In genomic region chr5:177507165-177507564, GRCh38 we compare ENCODE assay signal across 11 cellular contexts. TPM values are rescaled to one million over a fixed set of nuclear protein-coding genes. Genes with fewer than 3 reads are reported as not detected.
A peak's percentile ranks its signal among the peaks of the same experiment; 100 is the strongest.
DNase-seq lines count a peak whose midpoint lies in the region; ATAC-seq and TF ChIP-seq lines count a peak whose summit lies in the region.
"Had no signal": no experiment of that assay in that cellular context is flagged by ENCODE, and none has a peak within 500 bp of the region (broad histone marks: within the 10 kb centered on the region; RNA-seq: fewer than 3 reads in every experiment).

No MANE protein-coding gene starts in this region.

- peak overlapping the region; percentile 8 for H3K27ac Mint-ChIP-seq in activated naive CD8-positive, alpha-beta T cell treated with anti-CD3 and anti-CD28 coated beads, Interleukin-2, amount 50 U/mL, for 24 hours
- H3K27ac Mint-ChIP-seq in activated naive CD8-positive, alpha-beta T cell treated with anti-CD3 and anti-CD28 coated beads for 36 hours = no peak overlapping the region
- no peak overlapping the region for H3K27ac Mint-ChIP-seq in endodermal cell
- peak overlapping the region; percentile 1 for H3K27ac Mint-ChIP-seq in stimulated activated effector memory CD8-positive, alpha-beta T cell treated with anti-CD3 and anti-CD28 coated beads, Interleukin-12 subunit alpha, Interleukin-12 subunit beta, amount 100 ng/mL, for 72 hours

- H3K36me3 Mint-ChIP-seq in activated naive CD8-positive, alpha-beta T cell treated with anti-CD3 and anti-CD28 coated beads, Interleukin-2, amount 50 U/mL, for 24 hours (ENCODE audit: low read depth) = peaks cover 13% of the 10 kb centered on the region
- H3K36me3 Mint-ChIP-seq in activated naive CD8-positive, alpha-beta T cell treated with anti-CD3 and anti-CD28 coated beads for 36 hours = peaks cover 15% of the 10 kb centered on the region
- H3K36me3 Mint-ChIP-seq in endodermal cell (ENCODE audit: low read depth) = peaks cover 22% of the 10 kb centered on the region
- peaks cover 33% of the 10 kb centered on the region for H3K36me3 Mint-ChIP-seq in stimulated activated effector memory CD8-positive, alpha-beta T cell treated with anti-CD3 and anti-CD28 coated beads, Interleukin-12 subunit alpha, Interleukin-12 subunit beta, amount 100 ng/mL, for 72 hours

- no peak overlapping the region for H3K4me3 Mint-ChIP-seq in activated naive CD8-positive, alpha-beta T cell treated with anti-CD3 and anti-CD28 coated beads, Interleukin-2, amount 50 U/mL, for 24 hours
- H3K4me3 Mint-ChIP-seq in activated naive CD8-positive, alpha-beta T cell treated with anti-CD3 and anti-CD28 coated beads for 36 hours = no peak overlapping the region
- H3K4me3 Mint-ChIP-seq in endodermal cell = no peak overlapping the region
- H3K4me3 Mint-ChIP-seq in stimulated activated effector memory CD8-positive, alpha-beta T cell treated with anti-CD3 and anti-CD28 coated beads, Interleukin-12 subunit alpha, Interleukin-12 subunit beta, amount 100 ng/mL, for 72 hours = no peak overlapping the region
- H3K4me3 Mint-ChIP-seq: central memory CD8-positive, alpha-beta T cell had no signal

- intact Hi-C loops in body of pancreas (cut with DNase I) = no loop called here

- no peak overlapping the region for H2AFZ ChIP-seq in OCI-LY3 (ENCODE audit: low read depth, low read length)

- no peaks in the 10 kb centered on the region; the same call in 1 of the 2 replicates for H3K9me3 ChIP-seq in OCI-LY3 (ENCODE audit: insufficient read depth, low read length)
- no peaks in the 10 kb centered on the region for H3K9me3 ChIP-seq in endodermal cell (ENCODE audit: control insufficient read depth, low read length)
- no peaks in the 10 kb centered on the region for H3K9me3 ChIP-seq in body of pancreas
- H3K9me3 ChIP-seq: suprapubic skin had no signal

- no peaks in the 10 kb centered on the region for H3K9me3 Mint-ChIP-seq in activated naive CD8-positive, alpha-beta T cell treated with anti-CD3 and anti-CD28 coated beads, Interleukin-2, amount 50 U/mL, for 24 hours
- H3K9me3 Mint-ChIP-seq in activated naive CD8-positive, alpha-beta T cell treated with anti-CD3 and anti-CD28 coated beads for 36 hours = no peaks in the 10 kb centered on the region
- H3K9me3 Mint-ChIP-seq in endodermal cell = no peaks in the 10 kb centered on the region
- H3K9me3 Mint-ChIP-seq in stimulated activated effector memory CD8-positive, alpha-beta T cell treated with anti-CD3 and anti-CD28 coated beads, Interleukin-12 subunit alpha, Interleukin-12 subunit beta, amount 100 ng/mL, for 72 hours = no peaks in the 10 kb centered on the region
- H3K9me3 Mint-ChIP-seq: central memory CD8-positive, alpha-beta T cell had no signal

- H3K4me1 Mint-ChIP-seq in activated naive CD8-positive, alpha-beta T cell treated with anti-CD3 and anti-CD28 coated beads, Interleukin-2, amount 50 U/mL, for 24 hours = peaks cover 24% of the 10 kb centered on the region
- peaks cover 16% of the 10 kb centered on the region for H3K4me1 Mint-ChIP-seq in activated naive CD8-positive, alpha-beta T cell treated with anti-CD3 and anti-CD28 coated beads for 36 hours
- H3K4me1 Mint-ChIP-seq in endodermal cell = peaks cover 5% of the 10 kb centered on the region
- H3K4me1 Mint-ChIP-seq in stimulated activated effector memory CD8-positive, alpha-beta T cell treated with anti-CD3 and anti-CD28 coated beads, Interleukin-12 subunit alpha, Interleukin-12 subunit beta, amount 100 ng/mL, for 72 hours = peaks cover 15% of the 10 kb centered on the region

- peak; percentile 16; the same call in 1 of the 2 replicates for TF ChIP-seq CTCF in OCI-LY3 (IDR thresholded peaks at IDR 0.05; ENCODE audit: low read depth, low read length)
- TF ChIP-seq CTCF in endodermal cell (conservative IDR thresholded peaks at IDR 0.05) = peak; percentile 57
- peak in 1 of 7 experiments; percentile 8 for TF ChIP-seq CTCF in body of pancreas (IDR thresholded peaks at IDR 0.05)

- H3K27me3 Mint-ChIP-seq in activated naive CD8-positive, alpha-beta T cell treated with anti-CD3 and anti-CD28 coated beads, Interleukin-2, amount 50 U/mL, for 24 hours = no peaks in the 10 kb centered on the region
- H3K27me3 Mint-ChIP-seq in activated naive CD8-positive, alpha-beta T cell treated with anti-CD3 and anti-CD28 coated beads for 36 hours = no peaks in the 10 kb centered on the region
- H3K27me3 Mint-ChIP-seq in endodermal cell (ENCODE audit: insufficient read depth) = no peaks in the 10 kb centered on the region
- H3K27me3 Mint-ChIP-seq: central memory CD8-positive, alpha-beta T cell had no signal

- TF ChIP-seq POLR2A in body of pancreas (IDR thresholded peaks at IDR 0.05) = no peak

- no peak overlapping the region for H3K4me2 ChIP-seq in OCI-LY3 (ENCODE audit: low read length)

- WGBS in endodermal cell (ENCODE audit: insufficient coverage in 1 of 2, insufficient read length in 1 of 2), 2 experiments = 90 to 96% methylated on average over 8 to 9 of the region's 9 CpGs
- WGBS in body of pancreas, 2 donors = 44 to 54% methylated on average over 9 of the region's 9 CpGs

- H3K27ac ChIP-seq in OCI-LY3 (ENCODE audit: low read length) = no peak overlapping the region
- no peak overlapping the region for H3K27ac ChIP-seq in endodermal cell (ENCODE audit: low read depth, low read length)
- H3K27ac ChIP-seq in body of pancreas = no peak overlapping the region
- H3K27ac ChIP-seq: suprapubic skin had no signal

- DNase-seq in activated naive CD8-positive, alpha-beta T cell treated with anti-CD3 and anti-CD28 coated beads, Interleukin-2, amount 50 U/mL, for 24 hours = no peak
- DNase-seq in activated naive CD8-positive, alpha-beta T cell treated with anti-CD3 and anti-CD28 coated beads for 36 hours = no peak
- DNase-seq in endodermal cell = no peak
- DNase-seq in stimulated activated effector memory CD8-positive, alpha-beta T cell treated with anti-CD3 and anti-CD28 coated beads, Interleukin-12 subunit alpha, Interleukin-12 subunit beta, amount 100 ng/mL, for 72 hours (ENCODE audit: low spot score in 2 of 2) = no peak
- no peak for DNase-seq in NCI-H1694 (lab: John Stamatoyannopoulos, UW)
- no peak for DNase-seq in body of pancreas
- DNase-seq: activated CD4-positive, CD25-positive, alpha-beta regulatory T cell treated with anti-CD3 and anti-CD28 coated beads, Interleukin-2, amount 50 U/mL, for 72 hours had no signal

- H3K9ac ChIP-seq in OCI-LY3 (ENCODE audit: low read length) (no peak overlapping the region), endodermal cell (ENCODE audit: extremely low read depth, low read length, poor library complexity, severe bottlenecking) (no peak overlapping the region)

- H3K79me2 ChIP-seq in OCI-LY3 (ENCODE audit: low read length) = no peaks in the 10 kb centered on the region

- no peak for ATAC-seq in activated naive CD8-positive, alpha-beta T cell treated with anti-CD3 and anti-CD28 coated beads, Interleukin-2, amount 50 U/mL, for 24 hours
- no peak for ATAC-seq in stimulated activated effector memory CD8-positive, alpha-beta T cell treated with anti-CD3 and anti-CD28 coated beads, Interleukin-12 subunit alpha, Interleukin-12 subunit beta, amount 100 ng/mL, for 72 hours
- ATAC-seq in HG03442 (IDR thresholded peaks at IDR 0.05; ENCODE audit: unreplicated experiment) = no peak
- no peak for ATAC-seq in body of pancreas

- H3K36me3 ChIP-seq in OCI-LY3 (replicated peaks; ENCODE audit: low read depth, low read length) (peaks cover 19% of the 10 kb centered on the region), endodermal cell (ENCODE audit: control insufficient read depth, insufficient read depth, low read length) (peaks cover 26% of the 10 kb centered on the region), body of pancreas (replicated peaks in 1 of 2; ENCODE audit: insufficient read depth in 1 of 2, low read depth in 2 of 2) (peaks cover 6 to 12% of the 10 kb centered on the region in 2 donors)

- H3K27me3 ChIP-seq in OCI-LY3 (ENCODE audit: low read depth, low read length) = no peaks in the 10 kb centered on the region
- H3K27me3 ChIP-seq in endodermal cell (ENCODE audit: control insufficient read depth, insufficient read depth, low read length, poor library complexity, severe bottlenecking) = no peaks in the 10 kb centered on the region
- no peaks in the 10 kb centered on the region for H3K27me3 ChIP-seq in body of pancreas
- H3K27me3 ChIP-seq: suprapubic skin had no signal

- peaks cover 17% of the 10 kb centered on the region for H4K20me1 ChIP-seq in OCI-LY3 (ENCODE audit: insufficient read depth, low read length)

- H3K4me3 ChIP-seq in OCI-LY3 (ENCODE audit: low read length) (no peak overlapping the region), endodermal cell (ENCODE audit: low read length) (no peak overlapping the region), body of pancreas (no peak overlapping the region)
- H3K4me3 ChIP-seq: suprapubic skin had no signal

- H3K4me1 ChIP-seq in OCI-LY3 (ENCODE audit: low read length) = peaks cover 42% of the 10 kb centered on the region
- peaks cover 4% of the 10 kb centered on the region for H3K4me1 ChIP-seq in endodermal cell (ENCODE audit: control insufficient read depth, insufficient read depth, low read length)
- H3K4me1 ChIP-seq in body of pancreas = peaks cover 14% of the 10 kb centered on the region
- H3K4me1 ChIP-seq: suprapubic skin had no signal

RNA-seq across cellular contexts. Expression of gene DOK3, which starts 2.5 kb away (rescaled TPM):
- total RNA-seq in activated naive CD8-positive, alpha-beta T cell treated with anti-CD3 and anti-CD28 coated beads for 36 hours = 1 to 10 TPM; 8.2 to 8.6 TPM
- total RNA-seq in endodermal cell (1 to 10 TPM; 2.1 to 7.7 TPM), body of pancreas (1 to 10 TPM; 3.3 to 5.4 TPM)
- 2.2 TPM for polyA plus RNA-seq in endodermal cell (2013, experiment 1 of 2)
- 3.3 TPM for polyA plus RNA-seq in endodermal cell (2013, experiment 2 of 2)

RNA-seq across cellular contexts. Expression of gene DDX41, which starts 9.6 kb away (rescaled TPM):
- total RNA-seq in activated naive CD8-positive, alpha-beta T cell treated with anti-CD3 and anti-CD28 coated beads for 36 hours = 100 to 1,000 TPM; 211 to 220 TPM
- total RNA-seq in endodermal cell (100 to 1,000 TPM; 115 TPM), body of pancreas (100 to 1,000 TPM in 1 of 2 donors, 10 to 100 TPM in 1; 86.1 to 115 TPM)
- 82.8 TPM for polyA plus RNA-seq in endodermal cell (2013, experiment 1 of 2)
- 76.3 TPM for polyA plus RNA-seq in endodermal cell (2013, experiment 2 of 2)

RNA-seq across cellular contexts. Expression of gene PDLIM7, which starts 9.8 kb away (rescaled TPM):
- 10 to 100 TPM; 38.5 to 41.9 TPM for total RNA-seq in activated naive CD8-positive, alpha-beta T cell treated with anti-CD3 and anti-CD28 coated beads for 36 hours
- total RNA-seq in endodermal cell (100 to 1,000 TPM; 196 to 241 TPM), body of pancreas (10 to 100 TPM in 1 of 2 donors, 1 to 10 TPM in 1; 7.3 to 15.8 TPM)
- 307 TPM for polyA plus RNA-seq in endodermal cell (2013, experiment 1 of 2)
- 281 TPM for polyA plus RNA-seq in endodermal cell (2013, experiment 2 of 2)

RNA-seq across cellular contexts. Expression of gene DBN1, which starts 33.7 kb away (rescaled TPM):
- 100 to 1,000 TPM; 100 to 106 TPM for total RNA-seq in activated naive CD8-positive, alpha-beta T cell treated with anti-CD3 and anti-CD28 coated beads for 36 hours
- total RNA-seq in endodermal cell (100 to 1,000 TPM; 322 to 383 TPM), body of pancreas (10 to 100 TPM; 28.0 to 29.0 TPM)
- 285 TPM for polyA plus RNA-seq in endodermal cell (2013, experiment 1 of 2)
- polyA plus RNA-seq in endodermal cell (2013, experiment 2 of 2) = 272 TPM

RNA-seq across cellular contexts. Expression of gene FAM193B, which starts 47.2 kb away (rescaled TPM):
- total RNA-seq in activated naive CD8-positive, alpha-beta T cell treated with anti-CD3 and anti-CD28 coated beads for 36 hours = 10 to 100 TPM; 47.2 to 52.9 TPM
- total RNA-seq in endodermal cell (100 to 1,000 TPM; 112 to 115 TPM), body of pancreas (100 to 1,000 TPM in 1 of 2 donors, 10 to 100 TPM in 1; 79.9 to 133 TPM)
- 106 TPM for polyA plus RNA-seq in endodermal cell (2013, experiment 1 of 2)
- polyA plus RNA-seq in endodermal cell (2013, experiment 2 of 2) = 105 TPM

Comparison
In these comparisons a context has a peak if more than half of its experiments do, and no peak if none do; other contexts are left out.
1. H3K27ac Mint-ChIP-seq: peak in activated naive CD8-positive, alpha-beta T cell treated with anti-CD3 and anti-CD28 coated beads, Interleukin-2, amount 50 U/mL, for 24 hours (single experiment) and stimulated activated effector memory CD8-positive, alpha-beta T cell treated with anti-CD3 and anti-CD28 coated beads, Interleukin-12 subunit alpha, Interleukin-12 subunit beta, amount 100 ng/mL, for 72 hours (single experiment); none in activated naive CD8-positive, alpha-beta T cell treated with anti-CD3 and anti-CD28 coated beads for 36 hours (single experiment) and endodermal cell (single experiment).
2. RNA of gene PDLIM7, which starts 9.8 kb away (total RNA-seq): 196 to 241 TPM in endodermal cell; 38.5 to 41.9 TPM in activated naive CD8-positive, alpha-beta T cell treated with anti-CD3 and anti-CD28 coated beads for 36 hours and 7.3 to 15.8 TPM in body of pancreas; every median in the first group is over 4 times any median in the second.